23 cellular contexts compared by ENCODE assay signal in genomic region chr6:157108923-157109322, GRCh38.
DNase-seq lines count a peak whose midpoint lies in the region; ATAC-seq, FAIRE-seq and TF ChIP-seq lines count a peak whose summit lies in the region.
"Had no signal": no experiment of that assay in that cellular context is flagged by ENCODE, and none has a peak within 500 bp of the region (broad histone marks: within the 10 kb centered on the region; RNA-seq: fewer than 3 reads in every experiment).

No MANE protein-coding gene starts in this region.

- H3K27ac ChIP-seq in astrocyte (ENCODE audit: low read depth, low read length) (peak overlapping the region; percentile 90), mesenchymal stem cell (ENCODE audit: low read length, poor library complexity, severe bottlenecking) (no peak overlapping the region), subcutaneous abdominal adipose tissue (ENCODE audit: low read depth, low read length) (peak overlapping the region; percentile 48)
- H3K27ac ChIP-seq: 22Rv1, C4-2B had no signal

- FAIRE-seq in astrocyte (lab: Jason Lieb, UNC): no peak
- FAIRE-seq: GM12878, GM19239, HepG2 had no signal

- H3K36me3 Mint-ChIP-seq in T-helper 2 cell treated with Interferon-gamma antibody and Interleukin-4, amounts not matched to agents 5 μg/mL and 100 μg/mL, for 36 hours (ENCODE audit: low read depth): peaks cover 28% of the 10 kb centered on the region
- peaks cover 5% of the 10 kb centered on the region for H3K36me3 Mint-ChIP-seq in astrocyte (ENCODE audit: low read depth, unreplicated experiment)
- peaks cover 16% of the 10 kb centered on the region for H3K36me3 Mint-ChIP-seq in type B pancreatic cell

- H2BK15ac ChIP-seq in mesenchymal stem cell (ENCODE audit: low read depth, poor library complexity, severe bottlenecking): no peak overlapping the region

- H3K4me2 ChIP-seq in astrocyte (ENCODE audit: low read length): no peak overlapping the region
- no peak overlapping the region for H3K4me2 ChIP-seq in mesenchymal stem cell (ENCODE audit: low read length, poor library complexity, severe bottlenecking)

- peak overlapping the region; percentile 37 for H3K27ac Mint-ChIP-seq in T-helper 2 cell treated with Interferon-gamma antibody and Interleukin-4, amounts not matched to agents 5 μg/mL and 100 μg/mL, for 36 hours
- H3K27ac Mint-ChIP-seq in astrocyte (ENCODE audit: unreplicated experiment): peak overlapping the region; percentile 94
- no peak overlapping the region for H3K27ac Mint-ChIP-seq in type B pancreatic cell
- H3K27ac Mint-ChIP-seq: activated naive CD8-positive, alpha-beta T cell treated with anti-CD3 and anti-CD28 coated beads, Interleukin-2, amount 10 ng/mL, durations not matched to agents 7 days and 5 days had no signal

- no peak overlapping the region for H4K8ac ChIP-seq in mesenchymal stem cell (ENCODE audit: low read length)

- H3K27me3 Mint-ChIP-seq in T-helper 2 cell treated with Interferon-gamma antibody and Interleukin-4, amounts not matched to agents 5 μg/mL and 100 μg/mL, for 36 hours (ENCODE audit: low read depth): no peaks in the 10 kb centered on the region
- no peaks in the 10 kb centered on the region for H3K27me3 Mint-ChIP-seq in astrocyte (ENCODE audit: low read depth, unreplicated experiment)
- H3K27me3 Mint-ChIP-seq in type B pancreatic cell: no peaks in the 10 kb centered on the region
- H3K27me3 Mint-ChIP-seq: activated naive CD8-positive, alpha-beta T cell treated with anti-CD3 and anti-CD28 coated beads, Interleukin-2, amount 10 ng/mL, durations not matched to agents 7 days and 5 days; dendritic cell treated with granulocyte-macrophage colony-stimulating factor and Interleukin-4, amounts not matched to agents 40 ng/mL and 50 ng/mL, for 4 days had no signal

- H3K18ac ChIP-seq in mesenchymal stem cell (ENCODE audit: low read depth in 1 of 2, low read length in 2 of 2): no peak overlapping the region

- no peak overlapping the region for H3K23ac ChIP-seq in mesenchymal stem cell (ENCODE audit: low read length in 2 of 2)

- peaks cover 12% of the 10 kb centered on the region for H3K79me2 ChIP-seq in astrocyte (ENCODE audit: insufficient read depth, low read length)

- H3K36me3 ChIP-seq in astrocyte (ENCODE audit: insufficient read depth, low read length): no peaks in the 10 kb centered on the region
- peaks cover 7 to 13% of the 10 kb centered on the region in 2 experiments for H3K36me3 ChIP-seq in mesenchymal stem cell (ENCODE audit: control insufficient read depth in 1 of 2, insufficient read depth in 2 of 2, low read depth in 1 of 2, low read length in 2 of 2)
- peaks cover 4 to 14% (median 6%) of the 10 kb centered on the region in 5 donors for H3K36me3 ChIP-seq in subcutaneous abdominal adipose tissue (ENCODE audit: control insufficient read depth in 5 of 5, insufficient read depth in 5 of 5, low read length in 5 of 5)
- H3K36me3 ChIP-seq: gastrocnemius medialis had no signal

- H3K4ac ChIP-seq in mesenchymal stem cell (ENCODE audit: low read depth in 1 of 2, low read length in 2 of 2): no peak overlapping the region

- peaks cover 17% of the 10 kb centered on the region for H3K79me1 ChIP-seq in mesenchymal stem cell (replicated peaks; ENCODE audit: low read length, poor library complexity, severe bottlenecking)

- H3K4me1 Mint-ChIP-seq in T-helper 2 cell treated with Interferon-gamma antibody and Interleukin-4, amounts not matched to agents 5 μg/mL and 100 μg/mL, for 36 hours (ENCODE audit: low read depth): peaks cover 46% of the 10 kb centered on the region
- H3K4me1 Mint-ChIP-seq in astrocyte (ENCODE audit: low read depth, unreplicated experiment) (peaks cover 47% of the 10 kb centered on the region), type B pancreatic cell (ENCODE audit: unreplicated experiment) (peaks cover 18% of the 10 kb centered on the region)

- H2AFZ ChIP-seq in astrocyte (ENCODE audit: low read depth, low read length) (no peak overlapping the region), mesenchymal stem cell (ENCODE audit: low read depth, low read length) (no peak overlapping the region)

- H3K4me3 ChIP-seq in astrocyte (ENCODE audit: insufficient read depth, low read depth, low read length): no peak overlapping the region
- no peak overlapping the region for H3K4me3 ChIP-seq in mesenchymal stem cell (ENCODE audit: insufficient read depth in 1 of 2, low read depth in 1 of 2, low read length in 2 of 2)
- no peak overlapping the region for H3K4me3 ChIP-seq in subcutaneous abdominal adipose tissue (ENCODE audit: low read depth in 1 of 5, low read length in 5 of 5)
- H3K4me3 ChIP-seq: gastrocnemius medialis, GM12878 had no signal

- H2AK5ac ChIP-seq in mesenchymal stem cell (ENCODE audit: low read length, severe bottlenecking): no peak overlapping the region

- H3K9ac ChIP-seq in astrocyte (ENCODE audit: low read length) (peak overlapping the region; percentile 72), mesenchymal stem cell (ENCODE audit: low read length) (peak overlapping the region; percentile 89), subcutaneous abdominal adipose tissue (ENCODE audit: low read length in 5 of 5) (no peak overlapping the region)

- no peak overlapping the region for H4K91ac ChIP-seq in mesenchymal stem cell (ENCODE audit: low read length)

- no peak overlapping the region for H2BK120ac ChIP-seq in mesenchymal stem cell (ENCODE audit: low read depth, low read length)

- H3K9me3 ChIP-seq in astrocyte (ENCODE audit: insufficient read depth, low read depth, low read length) (no peaks in the 10 kb centered on the region), mesenchymal stem cell (ENCODE audit: control insufficient read depth, low read length) (no peaks in the 10 kb centered on the region), subcutaneous abdominal adipose tissue (ENCODE audit: control insufficient read depth in 5 of 5, low read length in 5 of 5) (no peaks in the 10 kb centered on the region)
- H3K9me3 ChIP-seq: gastrocnemius medialis had no signal

- no peak overlapping the region for H3K14ac ChIP-seq in mesenchymal stem cell (ENCODE audit: low read length in 2 of 2)

- H3K27me3 ChIP-seq in astrocyte (ENCODE audit: insufficient read depth, low read length) (no peaks in the 10 kb centered on the region), mesenchymal stem cell (ENCODE audit: control insufficient read depth in 1 of 2, insufficient read depth in 1 of 2, low read length in 2 of 2) (no peaks in the 10 kb centered on the region), subcutaneous abdominal adipose tissue (ENCODE audit: control insufficient read depth in 5 of 5, insufficient read depth in 4 of 5, low read length in 5 of 5) (no peaks in the 10 kb centered on the region)
- H3K27me3 ChIP-seq: gastrocnemius medialis had no signal

- no peaks in the 10 kb centered on the region for H3K9me3 Mint-ChIP-seq in T-helper 2 cell treated with Interferon-gamma antibody and Interleukin-4, amounts not matched to agents 5 μg/mL and 100 μg/mL, for 36 hours
- H3K9me3 Mint-ChIP-seq in astrocyte (ENCODE audit: unreplicated experiment) (no peaks in the 10 kb centered on the region), type B pancreatic cell (peaks cover 4% of the 10 kb centered on the region)

- no peak for ATAC-seq in HG02840 (IDR thresholded peaks at IDR 0.05; ENCODE audit: low FRiP score, unreplicated experiment)
- ATAC-seq: GM12878, HepG2 had no signal

- no peak for DNase-seq in T-helper 2 cell treated with Interferon-gamma antibody and Interleukin-4, amounts not matched to agents 5 μg/mL and 100 μg/mL, for 36 hours (ENCODE audit: low spot score)
- DNase-seq in T-helper 2 cell: no peak
- no peak for DNase-seq in astrocyte (ENCODE audit: low read depth)
- DNase-seq in mesenchymal stem cell: no peak
- no peak for DNase-seq in type B pancreatic cell (ENCODE audit: extremely low spot score, unreplicated experiment)
- DNase-seq in inferior parietal cortex (ENCODE audit: extremely low spot score): no peak
- DNase-seq: activated CD4-positive, CD25-positive, alpha-beta regulatory T cell treated with anti-CD3 and anti-CD28 coated beads, Interleukin-2, amount 50 U/mL, for 72 hours; activated naive CD8-positive, alpha-beta T cell treated with anti-CD3 and anti-CD28 coated beads, Interleukin-2, amount 10 ng/mL, durations not matched to agents 7 days and 5 days; DMS153; gastrocnemius medialis; GF-D8; HCEC 1CT; left cardiac atrium; NCI-H2171 treated with DMSO at 0.1 percent for 48 hours; stimulated activated CD4-positive, alpha-beta T cell treated with anti-CD3 and anti-CD28 coated beads, Interleukin-15, amount 100 ng/mL, for 24 hours had no signal

- no peak overlapping the region for H3K4me3 Mint-ChIP-seq in T-helper 2 cell treated with Interferon-gamma antibody and Interleukin-4, amounts not matched to agents 5 μg/mL and 100 μg/mL, for 36 hours
- H3K4me3 Mint-ChIP-seq in astrocyte (ENCODE audit: unreplicated experiment): peak overlapping the region; percentile 55
- H3K4me3 Mint-ChIP-seq in type B pancreatic cell: no peak overlapping the region
- H3K4me3 Mint-ChIP-seq: activated naive CD8-positive, alpha-beta T cell treated with anti-CD3 and anti-CD28 coated beads, Interleukin-2, amount 10 ng/mL, durations not matched to agents 7 days and 5 days; dendritic cell treated with granulocyte-macrophage colony-stimulating factor and Interleukin-4, amounts not matched to agents 40 ng/mL and 50 ng/mL, for 4 days had no signal

- H3K4me1 ChIP-seq in astrocyte (ENCODE audit: insufficient read depth, low read length) (peaks cover 40% of the 10 kb centered on the region), mesenchymal stem cell (ENCODE audit: control insufficient read depth, insufficient read depth, low read depth, low read length) (peaks cover 3% of the 10 kb centered on the region), subcutaneous abdominal adipose tissue (ENCODE audit: control insufficient read depth in 5 of 5, insufficient read depth in 5 of 5, low read length in 5 of 5) (peaks cover 0 to 18% (median 10%) of the 10 kb centered on the region in 5 donors)

- WGBS in mesenchymal stem cell: 91% methylated on average over 5 of the region's 7 CpGs

- no peaks in the 10 kb centered on the region for H4K20me1 ChIP-seq in astrocyte (ENCODE audit: insufficient read depth, low read length)

- peak overlapping the region in 1 of 2 experiments; percentile 8 for H2BK12ac ChIP-seq in mesenchymal stem cell (ENCODE audit: low read length in 2 of 2)

- no peak overlapping the region for H2BK5ac ChIP-seq in mesenchymal stem cell (ENCODE audit: low read depth, low read length, poor library complexity, severe bottlenecking)

- TF ChIP-seq CTCF in astrocyte (IDR thresholded peaks at IDR 0.05; ENCODE audit: insufficient read depth, low read depth, low read length) (no peak), type B pancreatic cell (conservative IDR thresholded peaks at IDR 0.05) (no peak)

Comparison
In these comparisons a context has a peak if more than half of its experiments do, and no peak if none do; other contexts are left out.
1. H3K9ac ChIP-seq: peak in astrocyte (single experiment) and mesenchymal stem cell (single experiment); none in subcutaneous abdominal adipose tissue (0 of 5).